Comparison of ENCODE assay signal across 21 cellular contexts in the genomic region with DNA sequence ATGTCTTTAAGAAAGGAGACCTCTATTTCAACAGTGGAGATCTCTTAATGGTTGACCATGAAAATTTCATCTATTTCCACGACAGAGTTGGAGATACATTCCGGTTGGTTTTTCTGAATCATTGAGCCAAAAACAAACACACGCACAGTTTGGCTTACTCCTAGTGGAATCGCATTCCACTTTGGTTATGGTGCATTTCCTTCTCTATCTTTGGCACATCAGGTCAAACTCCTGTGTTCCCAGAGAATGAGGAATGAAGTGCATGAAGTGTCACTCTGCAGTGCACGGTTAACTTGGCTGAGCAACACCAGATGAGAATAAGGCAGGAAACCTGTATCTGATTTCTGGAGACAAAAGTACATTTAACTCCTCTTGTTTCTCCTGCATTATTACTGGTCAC. TPM values are rescaled to one million over a fixed set of nuclear protein-coding genes. Genes with fewer than 3 reads are reported as not detected.
A peak's percentile ranks its signal among the peaks of the same experiment; 100 is the strongest.
DNase-seq lines count a peak whose midpoint lies in the region; ATAC-seq and TF ChIP-seq lines count a peak whose summit lies in the region.
"Had no signal": no experiment of that assay in that cellular context is flagged by ENCODE, and none has a peak within 500 bp of the region (broad histone marks: within the 10 kb centered on the region; RNA-seq: fewer than 3 reads in every experiment).

No MANE protein-coding gene starts in this region.

- TF ChIP-seq CTCF in AG04450 (IDR thresholded peaks at IDR 0.05; ENCODE audit: low read depth, low read length), result no peak
- TF ChIP-seq CTCF in HFFc6 (IDR thresholded peaks at IDR 0.05), result no peak
- no peak for TF ChIP-seq CTCF in astrocyte of the spinal cord (IDR thresholded peaks at IDR 0.05; ENCODE audit: low read depth, low read length)

- in situ Hi-C loops in astrocyte of the spinal cord (cut with HindIII; ENCODE audit: low sequenced_read_pairs), result no loop called here

- H3K4me1 Mint-ChIP-seq in HFFc6 (ENCODE audit: low read depth), result peaks cover 37% of the 10 kb centered on the region
- H3K4me1 Mint-ChIP-seq: activated CD4-positive, alpha-beta T cell treated with anti-CD3 and anti-CD28 coated beads, Interleukin-2, amount 10 ng/mL, durations not matched to agents 7 days and 5 days; activated naive CD4-positive, alpha-beta T cell treated with anti-CD3 and anti-CD28 coated beads, Interleukin-2, amount 50 U/mL, for 24 hours; H9; nephron had no signal

- CTCF ChIA-PET in AG04450 (lab: Charles Lee), result no interaction called here

- H3K9me3 ChIP-seq in AG04450 (ENCODE audit: control insufficient read depth, insufficient read depth, low read length), result no peaks in the 10 kb centered on the region
- H3K9me3 ChIP-seq: stomach, uterus had no signal

- DNase-seq in AG04450 (ENCODE audit: low read depth, low spot score) (peak; percentile 34), HFFc6 (peak; percentile 91), astrocyte of the spinal cord (ENCODE audit: low read depth, low spot score) (peak; percentile 75), kidney glomerular epithelial cell (lab: John Stamatoyannopoulos, UW) (peak; percentile 44), T1000 (lab: John Stamatoyannopoulos, UW) (no peak), NK-92 (lab: John Stamatoyannopoulos, UW; ENCODE audit: unreplicated experiment) (no peak), NCI-H146 (lab: John Stamatoyannopoulos, UW) (no peak)
- DNase-seq: activated CD4-positive, alpha-beta T cell treated with anti-CD3 and anti-CD28 coated beads, Interleukin-2, amount 10 ng/mL, durations not matched to agents 7 days and 5 days; foreskin keratinocyte; H9; NCI-H2081; NCI-H526; retina; stomach; uterus had no signal

- no peak overlapping the region for H3K27ac ChIP-seq in AG04450 (ENCODE audit: low read depth, low read length)
- H3K27ac ChIP-seq: cardiac muscle cell, foreskin keratinocyte, stomach, uterus had no signal

- no peaks in the 10 kb centered on the region for H3K36me3 Mint-ChIP-seq in HFFc6 (ENCODE audit: low read depth)
- H3K36me3 Mint-ChIP-seq: activated naive CD4-positive, alpha-beta T cell treated with anti-CD3 and anti-CD28 coated beads, Interleukin-2, amount 50 U/mL, for 24 hours had no signal

- peak overlapping the region; percentile 84 for H3K27ac Mint-ChIP-seq in HFFc6
- H3K27ac Mint-ChIP-seq: activated CD4-positive, alpha-beta T cell treated with anti-CD3 and anti-CD28 coated beads, Interleukin-2, amount 10 ng/mL, durations not matched to agents 7 days and 5 days; activated naive CD4-positive, alpha-beta T cell treated with anti-CD3 and anti-CD28 coated beads, Interleukin-2, amount 50 U/mL, for 24 hours; H9; nephron had no signal

- H3K4me3 ChIP-seq in AG04450 (ENCODE audit: low read depth, low read length) (no peak overlapping the region), astrocyte of the spinal cord (ENCODE audit: low read depth, low read length) (no peak overlapping the region)
- H3K4me3 ChIP-seq: cardiac muscle cell, stomach, uterus had no signal

- POLR2A ChIA-PET in AG04450 (lab: Yijun Ruan, JAX), result no interaction called here

- H3K4me3 Mint-ChIP-seq in HFFc6, result peak overlapping the region; percentile 75
- H3K4me3 Mint-ChIP-seq: activated CD4-positive, alpha-beta T cell treated with anti-CD3 and anti-CD28 coated beads, Interleukin-2, amount 10 ng/mL, durations not matched to agents 7 days and 5 days; activated naive CD4-positive, alpha-beta T cell treated with anti-CD3 and anti-CD28 coated beads, Interleukin-2, amount 50 U/mL, for 24 hours; H9; nephron had no signal

- ATAC-seq in GM19467 (IDR thresholded peaks at IDR 0.05; ENCODE audit: unreplicated experiment), result no peak
- ATAC-seq: foreskin keratinocyte, SK-N-SH treated with all-trans-retinoic acid at 6 μM for 48 hours had no signal

- H3K27me3 Mint-ChIP-seq in HFFc6 (ENCODE audit: insufficient read depth), result no peaks in the 10 kb centered on the region; the same call in 1 of the 2 replicates
- H3K27me3 Mint-ChIP-seq: activated CD4-positive, alpha-beta T cell treated with anti-CD3 and anti-CD28 coated beads, Interleukin-2, amount 10 ng/mL, durations not matched to agents 7 days and 5 days; activated naive CD4-positive, alpha-beta T cell treated with anti-CD3 and anti-CD28 coated beads, Interleukin-2, amount 50 U/mL, for 24 hours had no signal

- no peaks in the 10 kb centered on the region for H3K9me3 Mint-ChIP-seq in HFFc6
- H3K9me3 Mint-ChIP-seq: activated CD4-positive, alpha-beta T cell treated with anti-CD3 and anti-CD28 coated beads, Interleukin-2, amount 10 ng/mL, durations not matched to agents 7 days and 5 days; activated naive CD4-positive, alpha-beta T cell treated with anti-CD3 and anti-CD28 coated beads, Interleukin-2, amount 50 U/mL, for 24 hours; H9; nephron had no signal

- no peaks in the 10 kb centered on the region for H3K27me3 ChIP-seq in AG04450 (ENCODE audit: control insufficient read depth, insufficient read depth, low read length)
- H3K27me3 ChIP-seq: foreskin keratinocyte, stomach, uterus had no signal

RNA-seq across cellular contexts. Expression of a gene that starts 38.5 kb away (rescaled TPM):
- polyA plus RNA-seq in AG04450 (2011; rRNA removed), result not detected in 2 replicates
- not detected in 2 replicates for polyA minus RNA-seq in AG04450 (2011; rRNA and poly(A)+ RNA removed)
- under 1 TPM in 1 of 6 experiments, not detected in 5; 0.07 TPM for total RNA-seq in HFFc6 (2021; fragmentation: NEBNext Ultra II Directional; extraction: Animal tissue kit (Norgen Biotek cat#: 25700))
- total RNA-seq: A673, cardiac muscle cell, foreskin keratinocyte, H9 had no signal
- polyA plus RNA-seq: cardiac muscle cell, foreskin keratinocyte had no signal

RNA-seq across cellular contexts. Expression of a gene that starts 45.1 kb away (rescaled TPM):
- polyA plus RNA-seq in AG04450 (2011; rRNA removed), result 0.11 TPM in 1 of 2 replicates, not detected in the other
- polyA minus RNA-seq in AG04450 (2011; rRNA and poly(A)+ RNA removed), result not detected in 2 replicates
- 1 to 10 TPM in 5 of 6 experiments, under 1 TPM in 1; 0.87 to 2.0 (median 1.3) TPM for total RNA-seq in HFFc6 (2021; fragmentation: NEBNext Ultra II Directional; extraction: Animal tissue kit (Norgen Biotek cat#: 25700))
- total RNA-seq: cardiac muscle cell had no signal
- polyA plus RNA-seq: cardiac muscle cell had no signal

Comparison
In these comparisons a context has a peak if more than half of its experiments do, and no peak if none do; other contexts are left out.
1. DNase-seq: peak in AG04450 (single experiment), HFFc6 (single experiment), astrocyte of the spinal cord (single experiment) and kidney glomerular epithelial cell (single experiment); none in T1000 (single experiment), NK-92 (single experiment) and NCI-H146 (single experiment).